1 cellular context compared by ENCODE assay signal in the genomic region with DNA sequence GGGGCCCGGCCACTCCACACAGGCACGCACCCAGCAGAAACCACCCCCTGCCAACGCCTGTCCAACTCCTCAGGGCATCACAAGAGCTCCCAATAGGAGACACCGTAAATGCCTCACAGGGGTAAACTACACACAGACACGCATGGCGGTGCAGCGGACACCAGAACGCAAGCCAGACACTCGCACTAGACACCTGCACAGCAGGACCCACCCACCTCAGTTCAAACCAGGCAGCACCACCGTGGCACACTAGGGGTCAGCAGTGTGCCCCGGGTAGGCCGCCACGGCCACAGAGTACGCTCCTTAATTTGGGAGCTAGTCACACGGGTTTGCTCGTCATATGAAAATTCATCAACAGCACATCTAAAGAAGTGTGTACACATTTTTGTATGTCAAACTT.
TF ChIP-seq lines count a peak whose summit lies in the region.

No MANE protein-coding gene starts in this region.

TF ChIP-seq in K562, 482 proteins besides CTCF, POLR2A, EP300 and RAD21 (continued from another document and continues in another):
- TF ChIP-seq ATF2 (CRISPR knock-in tag; IDR thresholded peaks at IDR 0.05) (no peak), COPS2 (conservative IDR thresholded peaks at IDR 0.05) (no peak), NFYB (IDR thresholded peaks at IDR 0.05; ENCODE audit: extremely low read depth, insufficient read length) (no peak), ZBTB7A (IDR thresholded peaks at IDR 0.05; ENCODE audit: borderline replicate concordance, control insufficient read depth, low read depth, low read length) (peak; percentile 37; the same call in 1 of the 2 replicates), STAG1 (CRISPR knock-in tag; IDR thresholded peaks at IDR 0.05; ENCODE audit: borderline replicate concordance) (no peak; the same call in 1 of the 2 replicates), ETV5 (CRISPR knock-in tag; IDR thresholded peaks at IDR 0.05; ENCODE audit: low read depth) (no peak), CREM (IDR thresholded peaks at IDR 0.05; ENCODE audit: low read depth) (peak; percentile 68), RFX1 (IDR thresholded peaks at IDR 0.05) (no peak), DIDO1 (tag; IDR thresholded peaks at IDR 0.05; ENCODE audit: low read depth) (no peak), BCL6 (CRISPR knock-in tag; IDR thresholded peaks at IDR 0.05) (no peak), CXXC5 (CRISPR knock-in tag; IDR thresholded peaks at IDR 0.05) (0 out of 2 replicates have a peak, but pooled peaks have one; percentile 17), SIN3A (IDR thresholded peaks at IDR 0.05; ENCODE audit: borderline replicate concordance in 2 of 2, control insufficient read depth in 1 of 2, low read depth in 2 of 2, low read length in 2 of 2) (no peak), EP400 (IDR thresholded peaks at IDR 0.05) (0 out of 2 replicates have a peak, but pooled peaks have one; percentile 28), SRSF3 (IDR thresholded peaks at IDR 0.05; ENCODE audit: insufficient read depth, low read length) (no peak), ELF1 (tag; IDR thresholded peaks at IDR 0.05) (no peak), BACH1 (tag; IDR thresholded peaks at IDR 0.05) (no peak), ZNF324 (CRISPR knock-in tag; IDR thresholded peaks at IDR 0.05) (no peak), TBL1XR1 (IDR thresholded peaks at IDR 0.05; ENCODE audit: low read length in 2 of 2) (0 out of 4 replicates have a peak, but pooled peaks of 1 of the 2 experiments have one; percentile 39), ETS1 (conservative IDR thresholded peaks at IDR 0.05; ENCODE audit: control insufficient read depth, low read depth, low read length) (no peak), TAL1 (IDR thresholded peaks at IDR 0.05) (no peak), CTCFL (IDR thresholded peaks at IDR 0.05; ENCODE audit: borderline replicate concordance, insufficient read depth, low read depth, low read length, poor library complexity, severe bottlenecking) (peak; percentile 88), ZNF507 (tag; conservative IDR thresholded peaks at IDR 0.05) (no peak), JUND (IDR thresholded peaks at IDR 0.05; ENCODE audit: borderline replicate concordance, low read depth, low read length) (peak; percentile 20; the same call in 1 of the 2 replicates), JUND (tag; IDR thresholded peaks at IDR 0.05; ENCODE audit: borderline replicate concordance, low read depth, low read length) (no peak), AFF4 (CRISPR knock-in tag; IDR thresholded peaks at IDR 0.05) (no peak), TCF7 (IDR thresholded peaks at IDR 0.05; ENCODE audit: borderline replicate concordance) (peak; percentile 35; the same call in 1 of the 2 replicates), RBFOX2 (IDR thresholded peaks at IDR 0.05; ENCODE audit: low read depth, low read length) (0 out of 2 replicates have a peak, but pooled peaks have one; percentile 20), HNRNPLL (IDR thresholded peaks at IDR 0.05; ENCODE audit: low read depth, low read length, poor library complexity, severe bottlenecking) (no peak), XRCC5 (IDR thresholded peaks at IDR 0.05; ENCODE audit: low read depth, low read length) (peak; percentile 72; the same call in 1 of the 2 replicates), NRF1 (conservative IDR thresholded peaks at IDR 0.05 in 1 of 2, IDR thresholded peaks at IDR 0.05 in 1 of 2) (no peak), ZNF280A (IDR thresholded peaks at IDR 0.05; ENCODE audit: low read depth, partially characterized antibody) (no peak), HCFC1 (IDR thresholded peaks at IDR 0.05; ENCODE audit: low read depth, low read length) (0 out of 2 replicates have a peak, but pooled peaks have one; percentile 20), RCOR1 (IDR thresholded peaks at IDR 0.05; ENCODE audit: borderline replicate concordance in 1 of 2, low read depth in 2 of 2, low read length in 2 of 2) (0 out of 4 replicates have a peak, but pooled peaks of 1 of the 2 experiments have one; percentile 17), ATF1 (CRISPR knock-in tag; IDR thresholded peaks at IDR 0.05) (no peak), ATF1 (tag; IDR thresholded peaks at IDR 0.05) (0 out of 2 replicates have a peak, but pooled peaks have one; percentile 26), RHOXF2B (CRISPR knock-in tag; conservative IDR thresholded peaks at IDR 0.05) (no peak), ARID4B (CRISPR knock-in tag; IDR thresholded peaks at IDR 0.05) (0 out of 2 replicates have a peak, but pooled peaks have one; percentile 11), SMAD4 (CRISPR knock-in tag; conservative IDR thresholded peaks at IDR 0.05) (peak; percentile 20; the same call in 1 of the 2 replicates), KLF6 (CRISPR knock-in tag; IDR thresholded peaks at IDR 0.05; ENCODE audit: borderline replicate concordance) (no peak)
- TF ChIP-seq, protein P1, sequence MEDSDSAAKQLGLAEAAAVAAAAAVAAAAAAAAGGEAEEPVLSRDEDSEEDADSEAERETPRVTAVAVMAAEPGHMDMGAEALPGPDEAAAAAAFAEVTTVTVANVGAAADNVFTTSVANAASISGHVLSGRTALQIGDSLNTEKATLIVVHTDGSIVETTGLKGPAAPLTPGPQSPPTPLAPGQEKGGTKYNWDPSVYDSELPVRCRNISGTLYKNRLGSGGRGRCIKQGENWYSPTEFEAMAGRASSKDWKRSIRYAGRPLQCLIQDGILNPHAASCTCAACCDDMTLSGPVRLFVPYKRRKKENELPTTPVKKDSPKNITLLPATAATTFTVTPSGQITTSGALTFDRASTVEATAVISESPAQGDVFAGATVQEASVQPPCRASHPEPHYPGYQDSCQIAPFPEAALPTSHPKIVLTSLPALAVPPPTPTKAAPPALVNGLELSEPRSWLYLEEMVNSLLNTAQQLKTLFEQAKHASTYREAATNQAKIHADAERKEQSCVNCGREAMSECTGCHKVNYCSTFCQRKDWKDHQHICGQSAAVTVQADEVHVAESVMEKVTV (CRISPR knock-in tag; IDR thresholded peaks at IDR 0.05) = peak; percentile 33; the same call in 1 of the 2 replicates
- TF ChIP-seq, protein P2, sequence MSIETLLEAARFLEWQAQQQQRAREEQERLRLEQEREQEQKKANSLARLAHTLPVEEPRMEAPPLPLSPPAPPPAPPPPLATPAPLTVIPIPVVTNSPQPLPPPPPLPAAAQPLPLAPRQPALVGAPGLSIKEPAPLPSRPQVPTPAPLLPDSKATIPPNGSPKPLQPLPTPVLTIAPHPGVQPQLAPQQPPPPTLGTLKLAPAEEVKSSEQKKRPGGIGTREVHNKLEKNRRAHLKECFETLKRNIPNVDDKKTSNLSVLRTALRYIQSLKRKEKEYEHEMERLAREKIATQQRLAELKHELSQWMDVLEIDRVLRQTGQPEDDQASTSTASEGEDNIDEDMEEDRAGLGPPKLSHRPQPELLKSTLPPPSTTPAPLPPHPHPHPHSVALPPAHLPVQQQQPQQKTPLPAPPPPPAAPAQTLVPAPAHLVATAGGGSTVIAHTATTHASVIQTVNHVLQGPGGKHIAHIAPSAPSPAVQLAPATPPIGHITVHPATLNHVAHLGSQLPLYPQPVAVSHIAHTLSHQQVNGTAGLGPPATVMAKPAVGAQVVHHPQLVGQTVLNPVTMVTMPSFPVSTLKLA (conservative IDR thresholded peaks at IDR 0.05) = peak in 1 of 2 experiments; percentile 47; a peak in 1 of 4 replicates
- TF ChIP-seq, protein P3, sequence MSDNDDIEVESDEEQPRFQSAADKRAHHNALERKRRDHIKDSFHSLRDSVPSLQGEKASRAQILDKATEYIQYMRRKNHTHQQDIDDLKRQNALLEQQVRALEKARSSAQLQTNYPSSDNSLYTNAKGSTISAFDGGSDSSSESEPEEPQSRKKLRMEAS (CRISPR knock-in tag; IDR thresholded peaks at IDR 0.05) = peak; percentile 35; the same call in 1 of the 2 replicates
